13 cellular contexts compared by ENCODE assay signal in genomic region chr21:35239811-35240219, GRCh38.
A peak's percentile ranks its signal among the peaks of the same experiment; 100 is the strongest.
DNase-seq lines count a peak whose midpoint lies in the region; FAIRE-seq and TF ChIP-seq lines count a peak whose summit lies in the region.
"Had no signal": no experiment of that assay in that cellular context is flagged by ENCODE, and none has a peak within 500 bp of the region (broad histone marks: within the 10 kb centered on the region; RNA-seq: fewer than 3 reads in every experiment).

No MANE protein-coding gene starts in this region.

- H3K9me3 Mint-ChIP-seq in immature natural killer cell = peaks cover 0 to 3% (median 0%) of the 10 kb centered on the region in 6 donors

- H3K36me3 Mint-ChIP-seq in immature natural killer cell = peaks cover 0 to 14% (median 2%) of the 10 kb centered on the region in 3 donors

- no peak overlapping the region for H3K4me3 Mint-ChIP-seq in immature natural killer cell
- H3K4me3 Mint-ChIP-seq: activated T-helper 17 cell treated with anti-CD3 and anti-CD28 coated beads, Interleukin-2, amount 50 U/mL, for 72 hours; naive thymus-derived CD8-positive, alpha-beta T cell had no signal

- H3K4me1 Mint-ChIP-seq in immature natural killer cell = peaks cover 7 to 15% of the 10 kb centered on the region in 2 donors

- no peak for TF ChIP-seq CTCF in D721Med (IDR thresholded peaks at IDR 0.05; ENCODE audit: insufficient read depth, missing control alignments)

- H3K27me3 Mint-ChIP-seq in immature natural killer cell (ENCODE audit: low read depth in 3 of 3) = peaks cover 0 to 4% (median 1%) of the 10 kb centered on the region in 3 donors
- H3K27me3 Mint-ChIP-seq: naive thymus-derived CD8-positive, alpha-beta T cell had no signal

- DNase-seq in DMS153 (lab: John Stamatoyannopoulos, UW) (peak; percentile 81), NCI-H1694 treated with DMSO at 0.1 percent for 48 hours (lab: John Stamatoyannopoulos, UW) (peak; percentile 97), SHP77 treated with DMSO at 0.1 percent for 48 hours (lab: John Stamatoyannopoulos, UW) (peak; percentile 36), myocyte (ENCODE audit: low read depth) (peak; percentile 93), immature natural killer cell (no peak), D721Med (ENCODE audit: insufficient read length, low spot score) (no peak), CD1c-positive myeloid dendritic cell (ENCODE audit: extremely low spot score) (no peak), HK-2 (ENCODE audit: unreplicated experiment) (no peak)
- DNase-seq: activated CD4-positive, alpha-beta T cell treated with anti-CD3 and anti-CD28 coated beads for 48 hours; BE2C; naive thymus-derived CD8-positive, alpha-beta T cell; NK-92 treated with Interleukin-12 subunit alpha and Interleukin-12 subunit beta, amount 100 ng/mL, for 24 hours had no signal

- no peak for FAIRE-seq in D721Med (lab: Jason Lieb, UNC)

- H3K27ac Mint-ChIP-seq in immature natural killer cell = no peak overlapping the region
- H3K27ac Mint-ChIP-seq: activated T-helper 17 cell treated with anti-CD3 and anti-CD28 coated beads, Interleukin-2, amount 50 U/mL, for 72 hours had no signal

Comparison
In these comparisons a context has a peak if more than half of its experiments do, and no peak if none do; other contexts are left out.
1. DNase-seq: peak in DMS153 (single experiment), NCI-H1694 treated with DMSO at 0.1 percent for 48 hours (single experiment), SHP77 treated with DMSO at 0.1 percent for 48 hours (single experiment) and myocyte (single experiment); none in immature natural killer cell (0 of 3), D721Med (single experiment), CD1c-positive myeloid dendritic cell (single experiment) and HK-2 (single experiment).